ENCODE assay signal across 17 cellular contexts in the genomic region with DNA sequence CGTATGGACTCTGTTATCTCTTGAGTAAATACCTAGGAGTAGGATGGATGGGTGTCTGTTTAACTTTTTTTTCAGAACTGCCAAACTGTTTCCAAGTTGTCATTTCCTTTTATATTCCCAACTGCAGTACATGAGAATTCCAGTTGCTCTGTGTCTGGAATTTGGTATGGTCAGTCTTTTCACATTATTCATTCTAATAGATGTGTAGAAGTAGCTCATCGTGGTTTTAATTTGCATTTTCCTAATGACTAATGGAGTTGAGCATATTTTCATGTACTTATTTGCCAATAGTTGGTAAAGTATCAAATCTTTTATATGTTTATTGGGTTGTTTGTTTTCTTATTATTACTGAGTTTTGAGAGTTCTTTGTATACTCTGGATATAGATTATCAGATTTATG. TPM values are rescaled to one million over a fixed set of nuclear protein-coding genes. Genes with fewer than 3 reads are reported as not detected.
A peak's percentile ranks its signal among the peaks of the same experiment; 100 is the strongest.
DNase-seq lines count a peak whose midpoint lies in the region; TF ChIP-seq lines count a peak whose summit lies in the region.
"Had no signal": no experiment of that assay in that cellular context is flagged by ENCODE, and none has a peak within 500 bp of the region (broad histone marks: within the 10 kb centered on the region; RNA-seq: fewer than 3 reads in every experiment).

No MANE protein-coding gene starts in this region.

- H3K79me1 ChIP-seq in trophoblast cell (ENCODE audit: low read length) = peaks cover 4% of the 10 kb centered on the region

- H2AFZ ChIP-seq in PC-9 = no peak overlapping the region
- H2AFZ ChIP-seq in hepatocyte = no peak overlapping the region
- H2AFZ ChIP-seq in trophoblast cell (ENCODE audit: insufficient read depth, low read length, poor library complexity) = no peak overlapping the region

- CTCF ChIA-PET in Calu3 (lab: Charles Lee) = interaction anchor here (2.4 kb wide), 1 partner anchor 12 kb away, joined by 11 read pairs; no protein-coding TSS in a partner anchor
- CTCF ChIA-PET in PC-9 (lab: Charles Lee) = no interaction called here

- H3K4me1 ChIP-seq in PC-9 (replicated peaks; ENCODE audit: insufficient read depth) (peaks cover 87% of the 10 kb centered on the region), hepatocyte (ENCODE audit: insufficient read depth) (peaks cover 12% of the 10 kb centered on the region), trophoblast cell (ENCODE audit: control insufficient read depth in 1 of 2, insufficient read depth in 2 of 2, low read length in 2 of 2) (peaks cover 4 to 11% of the 10 kb centered on the region in 2 experiments)

- H3K4me3 ChIP-seq in PC-9 (peak overlapping the region; percentile 39), hepatocyte (no peak overlapping the region), trophoblast cell (ENCODE audit: low read depth, low read length) (no peak overlapping the region)
- H3K4me3 ChIP-seq: HAP-1 had no signal

- H3K9me3 ChIP-seq in PC-9 (ENCODE audit: insufficient read depth, low read depth) = no peaks in the 10 kb centered on the region
- H3K9me3 ChIP-seq in hepatocyte (ENCODE audit: low read depth) = no peaks in the 10 kb centered on the region
- H3K9me3 ChIP-seq in trophoblast cell (ENCODE audit: insufficient read depth, low read depth, low read length) = no peaks in the 10 kb centered on the region
- H3K9me3 ChIP-seq: HAP-1 had no signal

- no peaks in the 10 kb centered on the region for H4K20me1 ChIP-seq in PC-9 (ENCODE audit: insufficient read depth)
- H4K20me1 ChIP-seq in hepatocyte (ENCODE audit: insufficient read depth, poor library complexity, severe bottlenecking) = no peaks in the 10 kb centered on the region

- H3K4ac ChIP-seq in trophoblast cell (ENCODE audit: low read depth, low read length) = no peak overlapping the region

- H3K27ac ChIP-seq in PC-9 (peak overlapping the region; percentile 92), hepatocyte (peak overlapping the region; percentile 44), trophoblast cell (ENCODE audit: low read depth, low read length) (peak overlapping the region; percentile 88)
- H3K27ac ChIP-seq: HL-60, KMS-11 had no signal

- no peak overlapping the region for H2BK12ac ChIP-seq in trophoblast cell (ENCODE audit: low read length)

- H3K9me3 Mint-ChIP-seq in Calu3 (ENCODE audit: low read depth, unreplicated experiment) = no peaks in the 10 kb centered on the region
- H3K9me3 Mint-ChIP-seq in activated T-cell treated with anti-CD3 and anti-CD28 coated beads, Interleukin-2, amount 50 U/mL, for 24 hours = no peaks in the 10 kb centered on the region
- no peaks in the 10 kb centered on the region for H3K9me3 Mint-ChIP-seq in activated T-helper 2 cell treated with anti-CD3 and anti-CD28 coated beads, Interferon-gamma antibody, Interleukin-2, Interleukin-4, amounts not matched to agents 10 μg/mL and 5 μg/mL and 100 μg/mL, durations not matched to agents 14 hours and 24 hours and 36 hours
- H3K9me3 Mint-ChIP-seq: activated naive CD8-positive, alpha-beta T cell treated with anti-CD3 and anti-CD28 coated beads, Interleukin-2, amount 10 ng/mL, durations not matched to agents 7 days and 5 days; stimulated activated naive CD8-positive, alpha-beta T cell treated with anti-CD3 and anti-CD28 coated beads, Interleukin-15, Interleukin-2, amounts not matched to agents 100 ng/mL and 50 ng/mL, for 24 hours had no signal

- intact Hi-C loops in Calu3 (cut with micrococcal nuclease; ENCODE audit: unreplicated experiment) (loop anchor here (10.0 kb wide), 1 partner anchor 447 kb away; no protein-coding TSS in a partner anchor), PC-9 (cut with micrococcal nuclease; ENCODE audit: unreplicated experiment) (no loop called here)
- intact Hi-C loops in activated T-helper 2 cell treated with anti-CD3 and anti-CD28 coated beads, Interferon-gamma antibody, Interleukin-2, Interleukin-4, amounts not matched to agents 10 μg/mL and 5 μg/mL and 100 μg/mL, durations not matched to agents 14 hours and 24 hours and 36 hours (cut with micrococcal nuclease) = no loop called here

- H3K27ac Mint-ChIP-seq in Calu3 (ENCODE audit: unreplicated experiment) = peak overlapping the region; percentile 99
- H3K27ac Mint-ChIP-seq in activated T-cell treated with anti-CD3 and anti-CD28 coated beads, Interleukin-2, amount 50 U/mL, for 24 hours = no peak overlapping the region
- H3K27ac Mint-ChIP-seq in activated T-helper 2 cell treated with anti-CD3 and anti-CD28 coated beads, Interferon-gamma antibody, Interleukin-2, Interleukin-4, amounts not matched to agents 10 μg/mL and 5 μg/mL and 100 μg/mL, durations not matched to agents 14 hours and 24 hours and 36 hours = no peak overlapping the region
- H3K27ac Mint-ChIP-seq: activated CD4-positive, alpha-beta T cell treated with anti-CD3 and anti-CD28 coated beads for 36 hours; activated naive CD8-positive, alpha-beta T cell treated with anti-CD3 and anti-CD28 coated beads, Interleukin-2, amount 10 ng/mL, durations not matched to agents 7 days and 5 days; stimulated activated naive CD8-positive, alpha-beta T cell treated with anti-CD3 and anti-CD28 coated beads, Interleukin-15, Interleukin-2, amounts not matched to agents 100 ng/mL and 50 ng/mL, for 24 hours; T-helper 17 cell had no signal

- peaks cover 75% of the 10 kb centered on the region for H3K4me1 Mint-ChIP-seq in Calu3 (ENCODE audit: low read depth, unreplicated experiment)
- H3K4me1 Mint-ChIP-seq in activated T-cell treated with anti-CD3 and anti-CD28 coated beads, Interleukin-2, amount 50 U/mL, for 24 hours (ENCODE audit: low read depth) = peaks cover 35% of the 10 kb centered on the region
- H3K4me1 Mint-ChIP-seq in activated T-helper 2 cell treated with anti-CD3 and anti-CD28 coated beads, Interferon-gamma antibody, Interleukin-2, Interleukin-4, amounts not matched to agents 10 μg/mL and 5 μg/mL and 100 μg/mL, durations not matched to agents 14 hours and 24 hours and 36 hours (ENCODE audit: low read depth) = peaks cover 8% of the 10 kb centered on the region

- H3K27me3 ChIP-seq in PC-9 (ENCODE audit: insufficient read depth, low read depth) (no peaks in the 10 kb centered on the region), hepatocyte (no peaks in the 10 kb centered on the region), trophoblast cell (ENCODE audit: insufficient read depth, low read length) (no peaks in the 10 kb centered on the region)

- no peak overlapping the region for H3K9ac ChIP-seq in trophoblast cell (ENCODE audit: low read length)
- H3K9ac ChIP-seq: KMS-11 had no signal

- H3K9me2 ChIP-seq in PC-9 (ENCODE audit: insufficient read depth) (no peaks in the 10 kb centered on the region), hepatocyte (replicated peaks; ENCODE audit: insufficient read depth) (no peaks in the 10 kb centered on the region)

- H3K36me3 ChIP-seq in PC-9 (ENCODE audit: low read depth) (peaks cover 10% of the 10 kb centered on the region; the same call in 1 of the 2 replicates), hepatocyte (replicated peaks; ENCODE audit: insufficient read depth, low read depth) (no peaks in the 10 kb centered on the region), trophoblast cell (ENCODE audit: control insufficient read depth in 1 of 2, insufficient read depth in 2 of 2, low read length in 2 of 2) (no peaks in the 10 kb centered on the region)
- H3K36me3 ChIP-seq: HAP-1 had no signal

- H4K8ac ChIP-seq in trophoblast cell (ENCODE audit: low read depth, low read length) = no peak overlapping the region

- H3F3A ChIP-seq in PC-9 (ENCODE audit: insufficient read depth, low read depth) = peaks cover 44% of the 10 kb centered on the region

- POLR2A ChIA-PET in PC-9 (lab: Charles Lee; ENCODE audit: unreplicated experiment) = no interaction called here

- H2BK120ac ChIP-seq in trophoblast cell (ENCODE audit: insufficient read depth, low read length, poor library complexity) = no peak overlapping the region

- H3K14ac ChIP-seq in trophoblast cell (ENCODE audit: low read length) = no peak overlapping the region

- H2BK5ac ChIP-seq in trophoblast cell (ENCODE audit: low read depth, low read length, poor library complexity) = no peak overlapping the region

- H3K36me3 Mint-ChIP-seq in Calu3 (ENCODE audit: insufficient read depth, unreplicated experiment) = peaks cover 13% of the 10 kb centered on the region
- no peaks in the 10 kb centered on the region for H3K36me3 Mint-ChIP-seq in activated T-cell treated with anti-CD3 and anti-CD28 coated beads, Interleukin-2, amount 50 U/mL, for 24 hours (ENCODE audit: low read depth)
- no peaks in the 10 kb centered on the region for H3K36me3 Mint-ChIP-seq in activated T-helper 2 cell treated with anti-CD3 and anti-CD28 coated beads, Interferon-gamma antibody, Interleukin-2, Interleukin-4, amounts not matched to agents 10 μg/mL and 5 μg/mL and 100 μg/mL, durations not matched to agents 14 hours and 24 hours and 36 hours (ENCODE audit: low read depth)
- H3K36me3 Mint-ChIP-seq: activated naive CD8-positive, alpha-beta T cell treated with anti-CD3 and anti-CD28 coated beads, Interleukin-2, amount 10 ng/mL, durations not matched to agents 7 days and 5 days had no signal

- no peak for TF ChIP-seq CTCF in Calu3 (IDR thresholded peaks at IDR 0.05; ENCODE audit: unreplicated experiment)
- TF ChIP-seq CTCF in PC-9 (conservative IDR thresholded peaks at IDR 0.05) = no peak
- no peak for TF ChIP-seq CTCF in hepatocyte (IDR thresholded peaks at IDR 0.05; ENCODE audit: poor library complexity)

- DNase-seq in Calu3 = no peak
- no peak for DNase-seq in PC-9
- DNase-seq in hepatocyte (ENCODE audit: low spot score) = no peak
- peak in 1 of 2 donors; percentile 45 for DNase-seq in trophoblast cell
- no peak for DNase-seq in DMS 273 treated with DMSO at 0.1 percent for 48 hours (lab: John Stamatoyannopoulos, UW)
- no peak for DNase-seq in dermis blood vessel endothelial cell
- DNase-seq in activated T-cell treated with anti-CD3 and anti-CD28 coated beads, Interleukin-2, amount 50 U/mL, for 24 hours = no peak
- DNase-seq in activated T-helper 2 cell treated with anti-CD3 and anti-CD28 coated beads, Interferon-gamma antibody, Interleukin-2, Interleukin-4, amounts not matched to agents 10 μg/mL and 5 μg/mL and 100 μg/mL, durations not matched to agents 14 hours and 24 hours and 36 hours (ENCODE audit: low spot score) = no peak
- DNase-seq: activated CD4-positive, alpha-beta T cell treated with anti-CD3 and anti-CD28 coated beads for 36 hours; activated naive CD8-positive, alpha-beta T cell treated with anti-CD3 and anti-CD28 coated beads, Interleukin-2, amount 10 ng/mL, durations not matched to agents 7 days and 5 days; cerebellar nuclear complex; NCI-H82; T-helper 17 cell had no signal

- H3K4me2 ChIP-seq in PC-9 (peak overlapping the region; percentile 85), hepatocyte (peak overlapping the region; percentile 68), trophoblast cell (ENCODE audit: low read length) (peak overlapping the region; percentile 81)
- H3K4me2 ChIP-seq: KMS-11 had no signal

- no TSS peak for BruUV-seq in Calu3 (replicated peaks; lab: Mats Ljungman, UMichigan)
- BruUV-seq in PC-9 (replicated peaks; lab: Mats Ljungman, UMichigan) = no TSS peak

- no peak overlapping the region for H4K12ac ChIP-seq in trophoblast cell (ENCODE audit: low read depth, low read length)

- H2AK5ac ChIP-seq in trophoblast cell (ENCODE audit: low read length) = no peak overlapping the region

- WGBS in hepatocyte (ENCODE audit: low lambda C conversion rate, missing lambda C conversion rate) = 43% methylated on average over 2 of the region's 2 CpGs
- WGBS in trophoblast cell (ENCODE audit: extremely low coverage, insufficient coverage, insufficient read length) = no CpG with 5 or more reads among the region's 2 CpGs

- H3K18ac ChIP-seq in trophoblast cell (ENCODE audit: low read length) = no peak overlapping the region

- no peaks in the 10 kb centered on the region for H3K27me3 Mint-ChIP-seq in Calu3 (ENCODE audit: unreplicated experiment)
- H3K27me3 Mint-ChIP-seq in activated T-cell treated with anti-CD3 and anti-CD28 coated beads, Interleukin-2, amount 50 U/mL, for 24 hours = no peaks in the 10 kb centered on the region
- H3K27me3 Mint-ChIP-seq in activated T-helper 2 cell treated with anti-CD3 and anti-CD28 coated beads, Interferon-gamma antibody, Interleukin-2, Interleukin-4, amounts not matched to agents 10 μg/mL and 5 μg/mL and 100 μg/mL, durations not matched to agents 14 hours and 24 hours and 36 hours (ENCODE audit: low read depth) = no peaks in the 10 kb centered on the region
- H3K27me3 Mint-ChIP-seq: activated CD4-positive, alpha-beta T cell treated with anti-CD3 and anti-CD28 coated beads for 36 hours; activated naive CD8-positive, alpha-beta T cell treated with anti-CD3 and anti-CD28 coated beads, Interleukin-2, amount 10 ng/mL, durations not matched to agents 7 days and 5 days; stimulated activated naive CD8-positive, alpha-beta T cell treated with anti-CD3 and anti-CD28 coated beads, Interleukin-15, Interleukin-2, amounts not matched to agents 100 ng/mL and 50 ng/mL, for 24 hours; T-helper 17 cell had no signal

- H4K91ac ChIP-seq in trophoblast cell (ENCODE audit: low read depth, low read length) = no peak overlapping the region

- H3K4me3 Mint-ChIP-seq in Calu3 (ENCODE audit: low read depth, unreplicated experiment) = peak overlapping the region; percentile 67
- no peak overlapping the region for H3K4me3 Mint-ChIP-seq in activated T-cell treated with anti-CD3 and anti-CD28 coated beads, Interleukin-2, amount 50 U/mL, for 24 hours
- no peak overlapping the region for H3K4me3 Mint-ChIP-seq in activated T-helper 2 cell treated with anti-CD3 and anti-CD28 coated beads, Interferon-gamma antibody, Interleukin-2, Interleukin-4, amounts not matched to agents 10 μg/mL and 5 μg/mL and 100 μg/mL, durations not matched to agents 14 hours and 24 hours and 36 hours (ENCODE audit: low read depth)
- H3K4me3 Mint-ChIP-seq: activated CD4-positive, alpha-beta T cell treated with anti-CD3 and anti-CD28 coated beads for 36 hours; activated naive CD8-positive, alpha-beta T cell treated with anti-CD3 and anti-CD28 coated beads, Interleukin-2, amount 10 ng/mL, durations not matched to agents 7 days and 5 days; stimulated activated naive CD8-positive, alpha-beta T cell treated with anti-CD3 and anti-CD28 coated beads, Interleukin-15, Interleukin-2, amounts not matched to agents 100 ng/mL and 50 ng/mL, for 24 hours; T-helper 17 cell had no signal

- no peak overlapping the region for H3K23ac ChIP-seq in trophoblast cell (ENCODE audit: low read length)

- peaks cover 81% of the 10 kb centered on the region for H3K79me2 ChIP-seq in PC-9 (ENCODE audit: low read depth)
- peaks cover 80% of the 10 kb centered on the region for H3K79me2 ChIP-seq in hepatocyte
- no peaks in the 10 kb centered on the region for H3K79me2 ChIP-seq in trophoblast cell (ENCODE audit: control insufficient read depth, insufficient read depth, low read length, poor library complexity)

RNA-seq across cellular contexts. Expression of gene MRTFB, which starts 27.0 kb away (rescaled TPM):
- total RNA-seq in Calu3 (2022) = 67.3 and 69.5 TPM in 2 replicates
- 47.3 and 71.5 TPM in 2 replicates for total RNA-seq in PC-9 (2021)
- 21.2 and 27.9 TPM in 2 replicates for total RNA-seq in hepatocyte
- polyA plus RNA-seq in hepatocyte = 10.9 and 17.2 TPM in 2 replicates
- polyA plus RNA-seq in trophoblast cell (2013) = 16.1 and 17.0 TPM in 2 replicates
- 19.1 and 20.8 TPM in 2 replicates for total RNA-seq in dermis blood vessel endothelial cell
- 13.7 and 14.6 TPM in 2 replicates for total RNA-seq in activated T-helper 2 cell treated with anti-CD3 and anti-CD28 coated beads, Interferon-gamma antibody, Interleukin-2, Interleukin-4, amounts not matched to agents 10 μg/mL and 5 μg/mL and 100 μg/mL, durations not matched to agents 14 hours and 24 hours and 36 hours
